In the genomic region with DNA sequence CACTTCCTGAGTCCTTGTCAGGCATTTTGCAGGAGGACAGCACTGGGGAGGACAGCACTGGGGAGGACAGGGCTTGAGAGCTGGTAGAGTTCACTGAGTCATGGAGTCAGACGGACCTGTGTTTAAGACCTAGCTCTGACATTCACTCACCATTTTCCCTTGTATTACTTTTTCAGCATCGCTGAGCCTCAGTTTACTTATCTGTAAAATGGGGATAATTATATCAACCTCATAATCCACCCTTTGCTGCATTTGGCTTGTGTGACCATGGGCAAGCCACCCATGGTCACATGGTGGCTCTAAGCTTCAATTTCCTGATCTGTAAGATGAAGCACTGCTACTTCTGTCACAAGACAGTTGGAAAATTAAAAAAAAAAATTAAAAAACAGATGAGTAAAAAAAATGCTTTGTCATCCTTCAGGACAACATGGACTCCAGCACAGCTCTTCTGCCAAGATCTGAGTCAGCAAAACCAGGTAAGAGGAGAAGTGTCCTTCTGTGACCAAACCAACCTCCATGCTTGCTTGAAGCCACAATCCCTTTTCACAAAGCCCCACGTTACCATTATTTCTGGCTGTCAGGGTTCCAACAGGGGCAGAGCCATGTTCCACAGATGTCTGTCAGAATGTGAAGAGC, we compare ENCODE assay signal across 21 cellular contexts.
A peak's percentile ranks its signal among the peaks of the same experiment; 100 is the strongest.
DNase-seq lines count a peak whose midpoint lies in the region; ATAC-seq, FAIRE-seq and TF ChIP-seq lines count a peak whose summit lies in the region.
"Had no signal": no experiment of that assay in that cellular context is flagged by ENCODE, and none has a peak within 500 bp of the region (broad histone marks: within the 10 kb centered on the region; RNA-seq: fewer than 3 reads in every experiment).

No MANE protein-coding gene starts in this region.

- ATAC-seq in HepG2 (no peak), right lobe of liver (no peak), K562 (peak; percentile 70), gastrocnemius medialis (no peak)

- H2AFZ ChIP-seq in HepG2 (ENCODE audit: low read length) (no peak overlapping the region), K562 (ENCODE audit: low read depth, low read length) (no peak overlapping the region; the same call in 1 of the 2 replicates)
- H2AFZ ChIP-seq: GM23248 had no signal

- CTCF ChIA-PET in HepG2 (lab: Yijun Ruan, JAX; ENCODE audit: low intra/inter-chr PET ratio, low total read pairs) (no interaction called here), K562 (lab: Yijun Ruan, JAX; ENCODE audit: low intra/inter-chr PET ratio) (no interaction called here)

- H3K4me3 ChIP-seq in HepG2 (replicated peaks in 1 of 3; ENCODE audit: insufficient read depth in 1 of 3, low read depth in 2 of 3, low read length in 3 of 3) (no peak overlapping the region), right lobe of liver (no peak overlapping the region), K562 (no peak overlapping the region), spleen (no peak overlapping the region), gastrocnemius medialis (no peak overlapping the region)
- H3K4me3 ChIP-seq: GM23248 had no signal

- TF ChIP-seq POLR2A in HepG2 (IDR thresholded peaks at IDR 0.05; ENCODE audit: insufficient read depth in 1 of 2, low read depth in 2 of 2, low read length in 2 of 2): no peak
- no peak for TF ChIP-seq POLR2A in right lobe of liver (IDR thresholded peaks at IDR 0.05)
- TF ChIP-seq POLR2A in K562 (conservative IDR thresholded peaks at IDR 0.05): no peak
- TF ChIP-seq POLR2A in spleen (IDR thresholded peaks at IDR 0.05): no peak
- TF ChIP-seq POLR2A in gastrocnemius medialis (IDR thresholded peaks at IDR 0.05): no peak

- TF ChIP-seq CTCF in HepG2 (CRISPR knock-in tag; IDR thresholded peaks at IDR 0.05) (no peak), right lobe of liver (IDR thresholded peaks at IDR 0.05) (no peak), K562 (IDR thresholded peaks at IDR 0.05 in 2 of 3, conservative IDR thresholded peaks at IDR 0.05 in 1 of 3; ENCODE audit: insufficient read depth in 2 of 3, low read depth in 1 of 3, low read length in 3 of 3) (no peak), spleen (IDR thresholded peaks at IDR 0.05 in 8 of 11, conservative IDR thresholded peaks at IDR 0.05 in 3 of 11) (no peak), gastrocnemius medialis (IDR thresholded peaks at IDR 0.05 in 4 of 5, conservative IDR thresholded peaks at IDR 0.05 in 1 of 5) (no peak)

- H3K9me1 ChIP-seq in K562 (ENCODE audit: control insufficient read depth, insufficient read depth, low read length): no peaks in the 10 kb centered on the region

- no peak for FAIRE-seq in HepG2 (lab: Jason Lieb, UNC)
- peak; percentile 26 for FAIRE-seq in K562 (lab: Jason Lieb, UNC)
- FAIRE-seq: GM12892, GM18507, HTR-8/SVneo had no signal

- H3K27ac ChIP-seq in HepG2 (ENCODE audit: extremely low read length, insufficient read depth, low read length): no peak overlapping the region
- no peak overlapping the region for H3K27ac ChIP-seq in right lobe of liver
- H3K27ac ChIP-seq in K562 (ENCODE audit: extremely low read depth, low read depth, low read length): no peak overlapping the region
- no peak overlapping the region for H3K27ac ChIP-seq in spleen
- no peak overlapping the region for H3K27ac ChIP-seq in gastrocnemius medialis
- H3K27ac ChIP-seq: GM23248 had no signal

- TF ChIP-seq RAD21 in HepG2 (CRISPR knock-in tag; IDR thresholded peaks at IDR 0.05) (no peak), K562 (CRISPR knock-in tag; conservative IDR thresholded peaks at IDR 0.05 in 1 of 2, IDR thresholded peaks at IDR 0.05 in 1 of 2) (no peak)

- H3K9me3 ChIP-seq in HepG2 (ENCODE audit: low read length) (no peaks in the 10 kb centered on the region), right lobe of liver (no peaks in the 10 kb centered on the region), K562 (replicated peaks; ENCODE audit: control insufficient read depth, insufficient read depth, low read depth, low read length) (no peaks in the 10 kb centered on the region), spleen (no peaks in the 10 kb centered on the region), gastrocnemius medialis (no peaks in the 10 kb centered on the region)
- H3K9me3 ChIP-seq: BE2C had no signal

- H3K79me2 ChIP-seq in HepG2 (ENCODE audit: insufficient read depth, low read length) (no peaks in the 10 kb centered on the region), K562 (ENCODE audit: control insufficient read depth, insufficient read depth, low read length) (no peaks in the 10 kb centered on the region)

- H3K4me1 ChIP-seq in HepG2 (ENCODE audit: insufficient read depth, low read length): peaks cover 7% of the 10 kb centered on the region; the same call in 1 of the 2 replicates
- H3K4me1 ChIP-seq in right lobe of liver: no peaks in the 10 kb centered on the region
- H3K4me1 ChIP-seq in K562 (replicated peaks in 1 of 2; ENCODE audit: control insufficient read depth in 2 of 2, insufficient read depth in 2 of 2, low read length in 2 of 2): 0 out of 5 replicates have a peak, but pooled peaks cover 0 to 4% of the 10 kb centered on the region in 2 experiments
- H3K4me1 ChIP-seq in spleen: no peaks in the 10 kb centered on the region
- no peaks in the 10 kb centered on the region for H3K4me1 ChIP-seq in gastrocnemius medialis
- H3K4me1 ChIP-seq: BE2C had no signal

- H4K20me1 ChIP-seq in HepG2 (ENCODE audit: insufficient read depth, low read length) (no peaks in the 10 kb centered on the region), K562 (replicated peaks; ENCODE audit: control insufficient read depth, insufficient read depth, low read length) (no peaks in the 10 kb centered on the region)

- H3K4me2 ChIP-seq in HepG2 (ENCODE audit: low read depth, low read length): no peak overlapping the region
- H3K4me2 ChIP-seq in K562 (ENCODE audit: insufficient read depth, low read length): peak overlapping the region; percentile 12; the same call in 1 of the 2 replicates

- H3K9ac ChIP-seq in HepG2 (ENCODE audit: insufficient read depth, low read depth, low read length) (no peak overlapping the region), K562 (ENCODE audit: insufficient read depth in 1 of 2, low read depth in 2 of 2, low read length in 2 of 2) (no peak overlapping the region)
- H3K9ac ChIP-seq: GM23248 had no signal

- 91% methylated on average over 3 of the region's 3 CpGs for WGBS in HepG2 (ENCODE audit: low lambda C conversion rate)
- WGBS in right lobe of liver (ENCODE audit: insufficient coverage, low coverage, low lambda C conversion rate, missing lambda C conversion rate): 80% methylated on average over 2 of the region's 3 CpGs
- WGBS in K562 (ENCODE audit: insufficient coverage, low coverage, missing lambda C conversion rate): 35% methylated on average over 3 of the region's 3 CpGs
- WGBS in spleen, 5 donors: 89 to 98% (median 93%) methylated on average over 3 of the region's 3 CpGs

- DNase-seq in HepG2 (ENCODE audit: low spot score) (no peak), right lobe of liver (no peak), M059J (ENCODE audit: low read depth) (peak; percentile 3), K562 (ENCODE audit: extremely low read depth in 1 of 4, low spot score in 3 of 4) (peak in 3 of 4 experiments; percentile 20 to 31 (median 22)), spleen (no peak), gastrocnemius medialis (no peak)
- DNase-seq in stimulated activated CD4-positive, alpha-beta T cell treated with anti-CD3 and anti-CD28 coated beads, Interleukin-12 subunit alpha, Interleukin-12 subunit beta, amount 100 ng/mL, for 4 hours: no peak
- DNase-seq: ACHN; BE2C; C1 segment of cervical spinal cord; CD4-positive, CD25-positive, alpha-beta regulatory T cell; CD8-positive, alpha-beta memory T cell; COR-L47; DMS 273 treated with DMSO at 0.1 percent for 48 hours; DMS79; GDM1; GM23248; H9 had no signal

- H3K27me3 ChIP-seq in HepG2 (ENCODE audit: control insufficient read depth in 1 of 2, insufficient read depth in 2 of 2, low read length in 2 of 2) (no peaks in the 10 kb centered on the region), right lobe of liver (no peaks in the 10 kb centered on the region), K562 (ENCODE audit: control insufficient read depth in 2 of 2, insufficient read depth in 2 of 2, low read length in 2 of 2) (no peaks in the 10 kb centered on the region), spleen (replicated peaks in 1 of 7) (no peaks in the 10 kb centered on the region), gastrocnemius medialis (no peaks in the 10 kb centered on the region)
- H3K27me3 ChIP-seq: BE2C had no signal

- no peak for TF ChIP-seq EP300 in HepG2 (IDR thresholded peaks at IDR 0.05; ENCODE audit: low read depth in 2 of 2, low read length in 2 of 2)
- no peak for TF ChIP-seq EP300 in HepG2 (CRISPR knock-in tag; IDR thresholded peaks at IDR 0.05; ENCODE audit: borderline replicate concordance)
- TF ChIP-seq EP300 in K562 (IDR thresholded peaks at IDR 0.05; ENCODE audit: low read length): no peak

- BruUV-seq in HepG2 (replicated peaks; lab: Mats Ljungman, UMichigan): no TSS peak
- BruUV-seq in K562 (replicated peaks; lab: Mats Ljungman, UMichigan): no TSS peak

- intact Hi-C loops in HepG2 (cut with micrococcal nuclease; ENCODE audit: unreplicated experiment) (no loop called here), right lobe of liver (cut with DNase I) (no loop called here), K562 (cut with micrococcal nuclease) (no loop called here), spleen (cut with DNase I; ENCODE audit: low total_unique reads) (no loop called here), gastrocnemius medialis (cut with DNase I; ENCODE audit: low total_unique reads) (no loop called here)

- in situ Hi-C loops in HepG2 (cut with HindIII; ENCODE audit: extremely low pct_ligation_motif_present, low pct_unique_long_range_greater_than_20kb) (no loop called here), K562 (cut with MboI) (no loop called here), gastrocnemius medialis (cut with MboI; ENCODE audit: low sequenced_read_pairs in 4 of 4) (no loop called here)

- no peaks in the 10 kb centered on the region for H3K36me3 ChIP-seq in HepG2 (replicated peaks in 1 of 2; ENCODE audit: control insufficient read depth in 1 of 2, insufficient read depth in 2 of 2, low read length in 2 of 2)
- H3K36me3 ChIP-seq in right lobe of liver: no peaks in the 10 kb centered on the region
- H3K36me3 ChIP-seq in K562 (ENCODE audit: control insufficient read depth, insufficient read depth, low read length): no peaks in the 10 kb centered on the region
- H3K36me3 ChIP-seq in spleen: no peaks in the 10 kb centered on the region
- no peaks in the 10 kb centered on the region for H3K36me3 ChIP-seq in gastrocnemius medialis
- H3K36me3 ChIP-seq: BE2C had no signal

- POLR2A ChIA-PET in HepG2 (lab: Yijun Ruan, JAX): no interaction called here
- POLR2A ChIA-PET in K562 (lab: Yijun Ruan, JAX): no interaction called here

TF ChIP-seq in HepG2, 621 proteins besides CTCF, POLR2A, EP300 and RAD21 (continues in another document):
- no peak for TF ChIP-seq SCMH1 (CRISPR knock-in tag; IDR thresholded peaks at IDR 0.05; ENCODE audit: borderline replicate concordance)
- TF ChIP-seq ZNF530 (CRISPR knock-in tag; IDR thresholded peaks at IDR 0.05; ENCODE audit: low read depth): no peak
- no peak for TF ChIP-seq SRY (CRISPR knock-in tag; IDR thresholded peaks at IDR 0.05)

TF ChIP-seq in K562, 482 proteins besides CTCF, POLR2A, EP300 and RAD21 (continues in another document):
- TF ChIP-seq RBM25 (IDR thresholded peaks at IDR 0.05; ENCODE audit: low read depth, low read length, severe bottlenecking): peak; percentile 58
- TF ChIP-seq ZNF121 (CRISPR knock-in tag; conservative IDR thresholded peaks at IDR 0.05): no peak
- peak; percentile 65; the same call in 1 of the 2 replicates for TF ChIP-seq NFE2 (IDR thresholded peaks at IDR 0.05; ENCODE audit: low read depth)

Comparison
In these comparisons a context has a peak if more than half of its experiments do, and no peak if none do; other contexts are left out.
1. DNase-seq: peak in M059J (single experiment) and K562 (3 of 4); none in HepG2 (single experiment), right lobe of liver (0 of 3), spleen (single experiment), stimulated activated CD4-positive, alpha-beta T cell treated with anti-CD3 and anti-CD28 coated beads, Interleukin-12 subunit alpha, Interleukin-12 subunit beta, amount 100 ng/mL, for 4 hours (single experiment) and gastrocnemius medialis (0 of 2).